Comparison of ENCODE assay signal across 15 cellular contexts in genomic region chr6:92589970-92590369, GRCh38.
"Had no signal": no experiment of that assay in that cellular context is flagged by ENCODE, and none has a peak within 500 bp of the region (broad histone marks: within the 10 kb centered on the region; RNA-seq: fewer than 3 reads in every experiment).

No MANE protein-coding gene starts in this region.

- H3K4me1 Mint-ChIP-seq: activated B cell treated with CpG ODN at 0.5 μM for 24 hours; stimulated activated naive B cell treated with anti-CD40 and anti-IgM and Interleukin-4, amounts not matched to agents 10 μg/mL and 1 μg/mL and 100 μg/mL, for 72 hours; T-helper 17 cell had no signal

- H3K27ac ChIP-seq: cardiac muscle cell, prostate gland, tibial nerve had no signal

- H3K27me3 ChIP-seq: cardiac muscle cell, tibial nerve had no signal

- H3K27ac Mint-ChIP-seq: activated B cell treated with CpG ODN at 0.5 μM for 24 hours; activated naive CD8-positive, alpha-beta T cell; natural killer cell treated with Interleukin-12 subunit alpha and Interleukin-12 subunit beta and Interleukin-15 and Interleukin-18, amount 100 ng/mL, for 72 hours; stimulated activated naive B cell treated with anti-CD40 and anti-IgM and Interleukin-4, amounts not matched to agents 10 μg/mL and 1 μg/mL and 100 μg/mL, for 72 hours; T-helper 17 cell had no signal

- DNase-seq: activated B cell treated with CpG ODN at 0.5 μM for 24 hours; activated CD4-positive, alpha-beta T cell treated with anti-CD3 and anti-CD28 coated beads, Interleukin-2, amount 50 U/mL, for 1 hour; activated effector memory CD4-positive, alpha-beta T cell treated with Interleukin-2 at 50 U/mL for 16 hours; anterior cingulate cortex; glutamatergic neuron; occipital lobe; stimulated activated CD4-positive, alpha-beta T cell treated with anti-CD3 and anti-CD28 coated beads, Interleukin-2, amount 100 ng/mL, for 24 hours; stimulated activated naive B cell treated with anti-CD40 and anti-IgM and Interleukin-4, amounts not matched to agents 10 μg/mL and 1 μg/mL and 100 μg/mL, for 72 hours; T-helper 17 cell had no signal

- H3K9me3 Mint-ChIP-seq: stimulated activated naive B cell treated with anti-CD40 and anti-IgM and Interleukin-4, amounts not matched to agents 10 μg/mL and 1 μg/mL and 100 μg/mL, for 72 hours had no signal

- H3K27me3 Mint-ChIP-seq: activated B cell treated with CpG ODN at 0.5 μM for 24 hours; activated naive CD8-positive, alpha-beta T cell; natural killer cell treated with Interleukin-12 subunit alpha and Interleukin-12 subunit beta and Interleukin-15 and Interleukin-18, amount 100 ng/mL, for 72 hours; stimulated activated naive B cell treated with anti-CD40 and anti-IgM and Interleukin-4, amounts not matched to agents 10 μg/mL and 1 μg/mL and 100 μg/mL, for 72 hours; T-helper 17 cell had no signal

- H3K4me1 ChIP-seq: prostate gland, tibial nerve had no signal

- H3K36me3 ChIP-seq: cardiac muscle cell, prostate gland, tibial nerve had no signal

- H3K9me3 ChIP-seq: prostate gland, tibial nerve had no signal

- H3K4me3 Mint-ChIP-seq: activated B cell treated with CpG ODN at 0.5 μM for 24 hours; activated naive CD8-positive, alpha-beta T cell; natural killer cell treated with Interleukin-12 subunit alpha and Interleukin-12 subunit beta and Interleukin-15 and Interleukin-18, amount 100 ng/mL, for 72 hours; stimulated activated naive B cell treated with anti-CD40 and anti-IgM and Interleukin-4, amounts not matched to agents 10 μg/mL and 1 μg/mL and 100 μg/mL, for 72 hours; T-helper 17 cell had no signal

- ATAC-seq: natural killer cell treated with Interleukin-12 subunit alpha and Interleukin-12 subunit beta and Interleukin-15 and Interleukin-18, amount 100 ng/mL, for 72 hours; sciatic nerve; stimulated activated naive B cell treated with anti-CD40 and anti-IgM and Interleukin-4, amounts not matched to agents 10 μg/mL and 1 μg/mL and 100 μg/mL, for 72 hours; T-helper 17 cell had no signal

- H3K36me3 Mint-ChIP-seq: activated naive CD8-positive, alpha-beta T cell; natural killer cell treated with Interleukin-12 subunit alpha and Interleukin-12 subunit beta and Interleukin-15 and Interleukin-18, amount 100 ng/mL, for 72 hours; stimulated activated naive B cell treated with anti-CD40 and anti-IgM and Interleukin-4, amounts not matched to agents 10 μg/mL and 1 μg/mL and 100 μg/mL, for 72 hours had no signal

- H3K4me3 ChIP-seq: cardiac muscle cell, prostate gland, tibial nerve had no signal
